1 cellular context compared by ENCODE assay signal in genomic region chr10:68957284-68957615, GRCh38.
TF ChIP-seq lines count a peak whose summit lies in the region.

No MANE protein-coding gene starts in this region.

TF ChIP-seq in GM23338, 12 proteins besides CTCF, POLR2A, EP300 and RAD21 (continued from another document):
- no peak for TF ChIP-seq ZNF462 (CRISPR knock-in tag; IDR thresholded peaks at IDR 0.05)
- TF ChIP-seq STAT1 (IDR thresholded peaks at IDR 0.05; ENCODE audit: unreplicated experiment), result no peak
- no peak for TF ChIP-seq NANOG (IDR thresholded peaks at IDR 0.05; ENCODE audit: borderline replicate concordance)
